8 cellular contexts compared by ENCODE assay signal in the genomic region with DNA sequence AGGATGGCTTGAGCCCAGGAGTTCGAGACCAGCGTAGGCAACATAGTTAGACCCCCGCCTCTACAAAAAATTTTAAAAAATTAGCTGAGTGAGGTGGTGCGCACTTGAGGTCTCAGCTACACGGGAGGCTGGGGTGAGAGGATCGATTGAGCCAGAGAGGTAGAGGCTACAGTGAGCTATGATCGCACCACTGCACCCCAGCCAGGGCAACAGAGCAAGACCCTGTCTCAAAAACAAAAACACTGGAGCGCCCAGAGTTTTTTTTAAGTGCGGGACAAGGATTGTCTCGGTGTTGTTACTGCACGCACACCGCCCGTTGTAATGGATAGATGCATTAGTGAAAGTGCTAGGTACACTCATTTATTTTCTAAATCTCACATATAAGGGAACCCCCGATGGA. TPM values are rescaled to one million over a fixed set of nuclear protein-coding genes. Genes with fewer than 3 reads are reported as not detected.
DNase-seq lines count a peak whose midpoint lies in the region; ATAC-seq and TF ChIP-seq lines count a peak whose summit lies in the region.

No MANE protein-coding gene starts in this region.

- H3K4me1 Mint-ChIP-seq in progenitor cell of endocrine pancreas (ENCODE audit: low read depth): peaks cover 8% of the 10 kb centered on the region

- peak overlapping the region; percentile 7 for H3K27ac Mint-ChIP-seq in progenitor cell of endocrine pancreas

- H3K4me2 ChIP-seq in PC-9: peak overlapping the region; percentile 86

- H4K20me1 ChIP-seq in PC-9 (ENCODE audit: insufficient read depth): no peaks in the 10 kb centered on the region

- TF ChIP-seq CTCF in GM12865 (IDR thresholded peaks at IDR 0.05; ENCODE audit: insufficient read depth, low read depth, low read length, missing control alignments) (no peak), PC-9 (conservative IDR thresholded peaks at IDR 0.05) (no peak), esophagus muscularis mucosa (IDR thresholded peaks at IDR 0.05) (no peak), progenitor cell of endocrine pancreas (IDR thresholded peaks at IDR 0.05; ENCODE audit: unreplicated experiment) (no peak), GM13977 (IDR thresholded peaks at IDR 0.05; ENCODE audit: extremely low read depth, insufficient read depth, missing control alignments) (no peak)

- H3K36me3 ChIP-seq in PC-9 (ENCODE audit: low read depth): no peaks in the 10 kb centered on the region
- H3K36me3 ChIP-seq in esophagus muscularis mucosa: peaks cover 0 to 13% (median under 1%) of the 10 kb centered on the region in 4 donors

- H3K4me3 ChIP-seq in GM12865 (ENCODE audit: low read depth, low read length) (peak overlapping the region; percentile 86), PC-9 (peak overlapping the region; percentile 57; the same call in 1 of the 2 replicates), esophagus muscularis mucosa (peak overlapping the region; percentile 75 to 92 (median 84))

- no peaks in the 10 kb centered on the region for H3K9me3 Mint-ChIP-seq in progenitor cell of endocrine pancreas (ENCODE audit: low read depth)

- H3K4me1 ChIP-seq in PC-9 (replicated peaks; ENCODE audit: insufficient read depth): peaks cover 15% of the 10 kb centered on the region; the same call in 1 of the 2 replicates
- H3K4me1 ChIP-seq in esophagus muscularis mucosa: peaks cover 28 to 47% (median 37%) of the 10 kb centered on the region in 4 donors

- H3K27me3 ChIP-seq in PC-9 (ENCODE audit: insufficient read depth, low read depth): no peaks in the 10 kb centered on the region
- H3K27me3 ChIP-seq in esophagus muscularis mucosa: no peaks in the 10 kb centered on the region

- CTCF ChIA-PET in PC-9 (lab: Charles Lee): interaction anchor here (0.6 kb wide), 1 partner anchor 98 kb away, joined by 6 read pairs; no protein-coding TSS in a partner anchor

- no peak for DNase-seq in GM12865 (ENCODE audit: low read depth)
- no peak for DNase-seq in PC-9
- no peak for DNase-seq in esophagus muscularis mucosa (ENCODE audit: extremely low spot score)
- DNase-seq in progenitor cell of endocrine pancreas (ENCODE audit: low spot score, unreplicated experiment): no peak
- no peak for DNase-seq in stimulated activated CD4-positive, alpha-beta T cell treated with anti-CD3 and anti-CD28 coated beads, Interleukin-4, amount 100 ng/mL, for 24 hours
- DNase-seq in GM13977 (ENCODE audit: low spot score): no peak
- DNase-seq in NCI-H510A (lab: John Stamatoyannopoulos, UW): no peak

- TF ChIP-seq POLR2A in esophagus muscularis mucosa (IDR thresholded peaks at IDR 0.05; ENCODE audit: low read depth): no peak

- peaks cover 20% of the 10 kb centered on the region for H3F3A ChIP-seq in PC-9 (ENCODE audit: insufficient read depth, low read depth)

- H3K9me3 ChIP-seq in PC-9 (ENCODE audit: insufficient read depth, low read depth): no peaks in the 10 kb centered on the region
- no peaks in the 10 kb centered on the region for H3K9me3 ChIP-seq in esophagus muscularis mucosa

- H3K79me2 ChIP-seq in PC-9 (ENCODE audit: low read depth): no peaks in the 10 kb centered on the region

- H3K36me3 Mint-ChIP-seq in progenitor cell of endocrine pancreas (ENCODE audit: insufficient read depth): peaks cover 2% of the 10 kb centered on the region

- no TSS peak for BruUV-seq in PC-9 (replicated peaks; lab: Mats Ljungman, UMichigan)

- H3K27ac ChIP-seq in PC-9: no peak overlapping the region
- H3K27ac ChIP-seq in esophagus muscularis mucosa (replicated peaks in 1 of 4): peak overlapping the region in 1 of 4 donors; percentile 71

- in situ Hi-C loops in GM13977 (cut with MboI; ENCODE audit: low pct_unique_long_range_greater_than_20kb, low sequenced_read_pairs, unreplicated experiment): no loop called here

- peak overlapping the region; percentile 76 for H3K4me3 Mint-ChIP-seq in progenitor cell of endocrine pancreas (ENCODE audit: low read depth)

- ATAC-seq in HG02840 (IDR thresholded peaks at IDR 0.05; ENCODE audit: low FRiP score, unreplicated experiment): no peak

- peak overlapping the region; percentile 80; the same call in 1 of the 2 replicates for H2AFZ ChIP-seq in PC-9

- H3K27me3 Mint-ChIP-seq in progenitor cell of endocrine pancreas: peaks cover 34% of the 10 kb centered on the region

- no peaks in the 10 kb centered on the region for H3K9me2 ChIP-seq in PC-9 (ENCODE audit: insufficient read depth)

- intact Hi-C loops in PC-9 (cut with micrococcal nuclease; ENCODE audit: unreplicated experiment): no loop called here
- intact Hi-C loops in esophagus muscularis mucosa (cut with DNase I): loop anchor here (5.0 kb wide), 1 partner anchor 61 kb away; no protein-coding TSS in a partner anchor

- POLR2A ChIA-PET in PC-9 (lab: Charles Lee; ENCODE audit: unreplicated experiment): no interaction called here

- WGBS in esophagus muscularis mucosa: 64% methylated on average over 12 of the region's 14 CpGs

- TF ChIP-seq EP300 in esophagus muscularis mucosa (IDR thresholded peaks at IDR 0.05): no peak

RNA-seq across cellular contexts. Expression of a gene that starts 37.1 kb away (rescaled TPM):
- total RNA-seq in PC-9 (2021) (10.3 and 16.4 TPM in 2 replicates), esophagus muscularis mucosa (10 to 100 TPM in 3 of 4 donors, 1 to 10 TPM in 1; 7.9 to 30.4 (median 13.9) TPM), progenitor cell of endocrine pancreas (13.7 and 15.7 TPM in 2 replicates)
